Comparison of ENCODE assay signal across 8 cellular contexts in genomic region chr5:178460598-178461425, GRCh38.
DNase-seq lines count a peak whose midpoint lies in the region; ATAC-seq and TF ChIP-seq lines count a peak whose summit lies in the region.

No MANE protein-coding gene starts in this region.

- no peaks in the 10 kb centered on the region for H4K20me1 ChIP-seq in Loucy (ENCODE audit: insufficient read depth, low read length, poor library complexity, severe bottlenecking)

- H3K9me3 ChIP-seq in Loucy (ENCODE audit: insufficient read depth, low read depth, low read length) (no peaks in the 10 kb centered on the region), thoracic aorta (no peaks in the 10 kb centered on the region)

- peak; percentile 66 for ATAC-seq in GM19023 (IDR thresholded peaks at IDR 0.05; ENCODE audit: unreplicated experiment)
- peak; percentile 50 for ATAC-seq in thoracic aorta (ENCODE audit: insufficient number of reproducible peaks, low FRiP score, low read depth)

- no peak overlapping the region for H3K4me3 ChIP-seq in Loucy (ENCODE audit: low read length, poor library complexity, severe bottlenecking)
- no peak overlapping the region for H3K4me3 ChIP-seq in epithelial cell of esophagus (ENCODE audit: low read length)
- H3K4me3 ChIP-seq in thoracic aorta = no peak overlapping the region

- DNase-seq in AML-193 (lab: John Stamatoyannopoulos, UW) = peak; percentile 46
- DNase-seq in activated CD4-positive, alpha-beta T cell treated with anti-CD3 and anti-CD28 coated beads, Interleukin-2, amount 50 U/mL, for 48 hours = peak; percentile 63 to 71
- DNase-seq in epithelial cell of esophagus (ENCODE audit: low read depth) = peak; percentile 5
- peak; percentile 40 for DNase-seq in myocyte (ENCODE audit: low read depth)
- peak; percentile 43 for DNase-seq in thoracic aorta (ENCODE audit: low spot score)
- DNase-seq in NCI-H1436 treated with DMSO at 0.1 percent for 48 hours (lab: John Stamatoyannopoulos, UW) = no peak

- H3F3A ChIP-seq in Loucy (ENCODE audit: low read depth) = no peaks in the 10 kb centered on the region

- H3K79me2 ChIP-seq in Loucy (ENCODE audit: insufficient read depth, low read length) = no peaks in the 10 kb centered on the region

- no peaks in the 10 kb centered on the region for H3K4me1 ChIP-seq in Loucy (ENCODE audit: insufficient read depth, low read length, poor library complexity, severe bottlenecking)
- peaks cover 0 to 16% of the 10 kb centered on the region in 2 donors for H3K4me1 ChIP-seq in thoracic aorta (ENCODE audit: control insufficient read depth in 1 of 2, low read depth in 2 of 2)

- no peak overlapping the region for H3K27ac ChIP-seq in thoracic aorta

- TF ChIP-seq CTCF in Loucy (conservative IDR thresholded peaks at IDR 0.05; ENCODE audit: low read length) = peak; percentile 56
- TF ChIP-seq CTCF in epithelial cell of esophagus (IDR thresholded peaks at IDR 0.05; ENCODE audit: insufficient read depth, low read depth, low read length, missing control alignments) = peak; percentile 19
- TF ChIP-seq CTCF in thoracic aorta (IDR thresholded peaks at IDR 0.05) = peak; percentile 79

- H3K36me3 ChIP-seq in Loucy (ENCODE audit: insufficient read depth, low read length) (no peaks in the 10 kb centered on the region), thoracic aorta (no peaks in the 10 kb centered on the region)

- no peaks in the 10 kb centered on the region for H3K9me2 ChIP-seq in Loucy (replicated peaks; ENCODE audit: low read depth, low read length)

- H3K4me2 ChIP-seq in Loucy (ENCODE audit: low read depth, low read length, poor library complexity, severe bottlenecking) = no peak overlapping the region

- H3K27me3 ChIP-seq in Loucy (ENCODE audit: insufficient read depth, low read length, poor library complexity, severe bottlenecking) (no peaks in the 10 kb centered on the region), thoracic aorta (replicated peaks; ENCODE audit: insufficient read depth) (no peaks in the 10 kb centered on the region)

- H3K9ac ChIP-seq in Loucy (ENCODE audit: low read depth, low read length, poor library complexity, severe bottlenecking) = no peak overlapping the region

- no peak overlapping the region for H2AFZ ChIP-seq in Loucy (ENCODE audit: low read length)

Comparison
In these comparisons a context has a peak if more than half of its experiments do, and no peak if none do; other contexts are left out.
1. CTCF ChIP-seq: peak in every context shown above with its lines; median percentile 79 in thoracic aorta; 56 in Loucy; 19 in epithelial cell of esophagus.